Comparison of ENCODE assay signal across 8 cellular contexts in the genomic region with DNA sequence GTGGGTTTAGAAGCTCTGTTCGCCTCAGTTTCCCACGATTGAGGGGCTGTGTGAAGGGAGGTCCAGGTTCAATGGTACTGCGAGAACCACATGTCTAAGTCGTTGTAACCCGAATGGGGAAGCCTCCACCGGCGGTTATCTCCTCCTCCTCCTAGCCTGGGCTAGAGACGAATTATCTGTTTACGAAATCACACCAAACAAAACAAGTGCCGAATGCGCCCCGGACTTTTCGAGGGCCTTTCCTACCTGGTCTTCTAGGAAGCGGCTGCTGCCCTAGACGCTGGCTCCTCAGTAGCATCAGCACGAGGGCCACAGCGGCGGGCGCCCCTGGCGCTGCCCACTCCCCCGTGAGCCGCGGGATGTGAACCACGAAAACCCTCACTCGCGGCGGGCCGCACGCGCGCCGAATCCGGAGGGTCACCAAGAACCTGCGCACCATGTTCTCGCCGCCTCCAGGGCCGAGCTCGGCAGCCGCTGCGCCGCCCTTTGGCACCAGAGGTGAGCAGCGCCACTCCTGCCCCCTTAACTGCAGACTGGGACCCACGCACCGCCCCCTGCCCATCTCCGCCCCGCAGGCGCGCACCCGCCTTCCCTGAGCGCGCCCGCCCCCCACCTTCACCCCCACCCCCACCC. TPM values are rescaled to one million over a fixed set of nuclear protein-coding genes. Genes with fewer than 3 reads are reported as not detected.
DNase-seq lines count a peak whose midpoint lies in the region; ATAC-seq and TF ChIP-seq lines count a peak whose summit lies in the region.

A gene (minus strand): TSS at position 500 of the 633 bp plus-strand sequence.

- H3K9me3 ChIP-seq in HUES6 (ENCODE audit: control insufficient read depth, insufficient read depth, low read depth, low read length) (no peaks in the 10 kb centered on the region), left lung (no peaks in the 10 kb centered on the region), MG63 (no peaks in the 10 kb centered on the region)

- POLR2A ChIA-PET in T-cell (lab: Charles Lee): interaction anchor here (0.5 to 0.7 kb wide), 2 partner anchors 12 to 33 kb away, joined by 5 to 9 read pairs; no protein-coding TSS in a partner anchor

- H3K9me3 Mint-ChIP-seq in T-cell: no peaks in the 10 kb centered on the region

- H3K4me1 Mint-ChIP-seq in T-cell: peaks cover 16 to 24% (median 17%) of the 10 kb centered on the region in 3 donors

- H3K27me3 Mint-ChIP-seq in T-cell: peaks cover 14 to 17% of the 10 kb centered on the region in 2 donors

- intact Hi-C loops in left lung (cut with DNase I): no loop called here

- CTCF ChIA-PET in T-cell (lab: Charles Lee): interaction anchor here (1.4 to 4.3 kb wide), 3 partner anchors 11 to 14 kb away, joined by 3 to 24 read pairs (median 6); a partner anchor contains a TSS

- H3K4me3 ChIP-seq in GM08714 (ENCODE audit: low read length) (peak within 1 kb of the TSS; percentile 94), HUES6 (ENCODE audit: low read depth, low read length) (peak within 1 kb of the TSS; percentile 74), left lung (peak within 1 kb of the TSS; percentile 90 to 97), MG63 (no peak within 1 kb of the TSS)

- H3K36me3 Mint-ChIP-seq in T-cell: no peaks in the 10 kb centered on the region

- ATAC-seq in GM21447 (IDR thresholded peaks at IDR 0.05; ENCODE audit: unreplicated experiment) (peak; percentile 35), T-cell (replicated peaks in 1 of 4) (peak; percentile 48 to 53 (median 51)), left lung (peak; percentile 58)

- H3K9ac ChIP-seq in HUES6 (ENCODE audit: low read length): peak within 1 kb of the TSS; percentile 65

- H3K4me3 Mint-ChIP-seq in T-cell: peak within 1 kb of the TSS; percentile 91 to 96 (median 93)

- H3K27ac ChIP-seq in HUES6 (ENCODE audit: low read depth, low read length) (no peak within 1 kb of the TSS), left lung (peak within 1 kb of the TSS; percentile 85 to 94), substantia nigra (ENCODE audit: low read depth, low read length, poor library complexity, severe bottlenecking) (peak within 1 kb of the TSS; percentile 63)

- DNase-seq in T-cell (peak in 14 of 34 experiments; percentile 12 to 47 (median 34)), left lung (peak; percentile 57 to 85), substantia nigra (lab: John Stamatoyannopoulos, UW) (peak in 8 of 49 donors; percentile 15 to 55 (median 26)), MG63 (no peak)
- DNase-seq in central memory CD4-positive, alpha-beta T cell: peak; percentile 34

- no peaks in the 10 kb centered on the region for H3K36me3 ChIP-seq in HUES6 (ENCODE audit: control insufficient read depth, insufficient read depth, low read length)
- H3K36me3 ChIP-seq in left lung: no peaks in the 10 kb centered on the region
- H3K36me3 ChIP-seq in MG63: no peaks in the 10 kb centered on the region

- H3K27ac Mint-ChIP-seq in T-cell: peak within 1 kb of the TSS; percentile 86 to 94

- H3K4me1 ChIP-seq in HUES6 (ENCODE audit: control insufficient read depth, insufficient read depth, low read length) (peaks cover 27% of the 10 kb centered on the region), left lung (peaks cover 4 to 17% of the 10 kb centered on the region in 2 donors)

- TF ChIP-seq CTCF in left lung (IDR thresholded peaks at IDR 0.05): no peak

- H3K27me3 ChIP-seq in HUES6 (ENCODE audit: control insufficient read depth, insufficient read depth, low read length) (peaks cover 97% of the 10 kb centered on the region), left lung (peaks cover 33 to 83% of the 10 kb centered on the region in 2 donors), MG63 (no peaks in the 10 kb centered on the region)

RNA-seq across cellular contexts. Expression of the gene that starts here (rescaled TPM):
- total RNA-seq in T-cell: 1 to 10 TPM; 3.6 to 9.3 (median 4.6) TPM
- 1 to 10 TPM; 1.2 to 1.6 TPM for total RNA-seq in left lung
- total RNA-seq in MG63 (2014; rRNA removed; shearing (Covaris generic); ENCODE audit: low replicate concordance): not detected in 2 replicates
